17 cellular contexts compared by ENCODE assay signal in the genomic region with DNA sequence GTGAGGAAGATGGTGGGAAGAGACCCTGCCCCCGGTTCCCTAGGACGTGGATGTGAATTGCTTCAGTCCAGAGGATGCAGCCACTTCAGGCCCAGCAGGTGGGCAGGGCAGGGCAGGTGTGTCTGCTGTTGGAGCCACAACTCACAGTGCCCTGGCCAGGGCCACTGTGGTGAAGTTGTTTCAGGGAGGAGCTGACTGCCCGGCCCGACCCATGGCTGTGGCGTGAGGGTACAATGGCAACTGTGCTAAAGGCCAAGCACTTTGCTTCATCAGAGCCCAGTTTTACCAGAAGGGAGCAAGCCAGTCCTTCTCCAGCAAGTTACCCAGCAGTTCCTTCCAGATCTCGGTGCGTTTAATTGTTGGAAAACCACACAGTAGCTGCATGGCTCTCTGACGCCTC.
DNase-seq lines count a peak whose midpoint lies in the region; ATAC-seq and TF ChIP-seq lines count a peak whose summit lies in the region.
"Had no signal": no experiment of that assay in that cellular context is flagged by ENCODE, and none has a peak within 500 bp of the region (broad histone marks: within the 10 kb centered on the region; RNA-seq: fewer than 3 reads in every experiment).

No MANE protein-coding gene starts in this region.

- DNase-seq in Right ventricle myocardium inferior (ENCODE audit: missing footprints) (peak; percentile 69), Right ventricle myocardium superior (no peak), neuronal stem cell (ENCODE audit: low spot score) (no peak), NCI-H526 treated with DMSO at 0.1 percent for 48 hours (lab: John Stamatoyannopoulos, UW) (no peak), GM10266 (ENCODE audit: extremely low spot score) (no peak)
- DNase-seq: BE2C; CD4-positive, alpha-beta memory T cell; COR-L47; DMS53; GF-D8; GM23248; H9; IMR-90 had no signal

- H2BK12ac ChIP-seq in neuronal stem cell (ENCODE audit: low read length): no peak overlapping the region

- WGBS in neuronal stem cell (ENCODE audit: extremely low coverage in 2 of 2, insufficient read length in 2 of 2, insufficient replicate concordance in 1 of 2), 2 donors: no CpG with 5 or more reads among the region's 8 CpGs

- H2BK5ac ChIP-seq in neuronal stem cell (ENCODE audit: low read length): no peak overlapping the region

- H3K4me2 ChIP-seq in neuronal stem cell (ENCODE audit: insufficient read depth, low read length, poor library complexity, severe bottlenecking): no peak overlapping the region
- H3K4me2 ChIP-seq: A549 had no signal

- peaks cover 0 to 4% of the 10 kb centered on the region in 2 donors for H3K36me3 ChIP-seq in neuronal stem cell (replicated peaks in 1 of 2; ENCODE audit: control insufficient read depth in 2 of 2, insufficient read depth in 2 of 2, low read length in 2 of 2)
- H3K36me3 ChIP-seq: BE2C had no signal

- H3K9me3 ChIP-seq in neuronal stem cell (replicated peaks in 1 of 2; ENCODE audit: control insufficient read depth in 2 of 2, insufficient read depth in 1 of 2, low read depth in 1 of 2, low read length in 2 of 2): peaks cover 0 to 7% of the 10 kb centered on the region in 2 donors
- H3K9me3 ChIP-seq: A549 had no signal

- intact Hi-C loops in Right ventricle myocardium inferior (cut with DNase I) (no loop called here), Right ventricle myocardium superior (cut with DNase I) (no loop called here)

- no peak for ATAC-seq in Right ventricle myocardium inferior
- ATAC-seq in Right ventricle myocardium superior (ENCODE audit: poor library complexity): no peak
- ATAC-seq in GM21723 (IDR thresholded peaks at IDR 0.05; ENCODE audit: unreplicated experiment): no peak
- ATAC-seq: A549 had no signal

- H3K14ac ChIP-seq in neuronal stem cell (ENCODE audit: low read length): peak overlapping the region; percentile 56

- no peaks in the 10 kb centered on the region for H3K27me3 ChIP-seq in neuronal stem cell (ENCODE audit: control insufficient read depth in 3 of 3, insufficient read depth in 3 of 3, low read depth in 1 of 3, low read length in 3 of 3)
- H3K27me3 ChIP-seq: BE2C had no signal

- no peak overlapping the region for H2AK5ac ChIP-seq in neuronal stem cell (ENCODE audit: low read depth, low read length)

- H3K4me3 ChIP-seq in neuronal stem cell (ENCODE audit: low read length in 2 of 2): peak overlapping the region in 1 of 2 donors; percentile 11
- H3K4me3 ChIP-seq: A549, GM23248 had no signal

- H3K23ac ChIP-seq in neuronal stem cell (ENCODE audit: low read depth, low read length, poor library complexity): no peak overlapping the region

- no peak for TF ChIP-seq CTCF in GM10266 (IDR thresholded peaks at IDR 0.05; ENCODE audit: control insufficient read depth, insufficient read depth, low read depth, missing control alignments)

- peaks cover 18% of the 10 kb centered on the region for H3K79me1 ChIP-seq in neuronal stem cell (ENCODE audit: low read depth, low read length)

- H4K91ac ChIP-seq in neuronal stem cell (ENCODE audit: low read depth, low read length, poor library complexity): no peak overlapping the region

- no peak overlapping the region for H2AFZ ChIP-seq in neuronal stem cell (ENCODE audit: low read length)
- H2AFZ ChIP-seq: GM23248 had no signal

- no peak overlapping the region for H4K8ac ChIP-seq in neuronal stem cell (ENCODE audit: low read depth, low read length)

- no peak overlapping the region for H3K4ac ChIP-seq in neuronal stem cell (ENCODE audit: low read length)

- no peak overlapping the region for H2BK15ac ChIP-seq in neuronal stem cell (ENCODE audit: low read length)

- no peaks in the 10 kb centered on the region for H3K4me1 ChIP-seq in neuronal stem cell (ENCODE audit: control insufficient read depth in 2 of 2, insufficient read depth in 1 of 2, low read depth in 1 of 2, low read length in 2 of 2)
- H3K4me1 ChIP-seq: A549, BE2C had no signal

- no peak overlapping the region for H3K9ac ChIP-seq in neuronal stem cell (ENCODE audit: low read depth, low read length, poor library complexity)
- H3K9ac ChIP-seq: GM23248 had no signal

- peak overlapping the region; percentile 28 for H3K18ac ChIP-seq in neuronal stem cell (ENCODE audit: low read length)

- H3K27ac ChIP-seq in angular gyrus (ENCODE audit: low read depth, low read length) (peak overlapping the region; percentile 1), neuronal stem cell (replicated peaks; ENCODE audit: low read length) (no peak overlapping the region)
- H3K27ac ChIP-seq: A549, C4-2B, GM23248 had no signal

- H2BK120ac ChIP-seq in neuronal stem cell (ENCODE audit: low read depth, low read length): no peak overlapping the region
